Comparison of ENCODE assay signal across 15 cellular contexts in genomic region chr2:127636248-127637235, GRCh38. TPM values are rescaled to one million over a fixed set of nuclear protein-coding genes. Genes with fewer than 3 reads are reported as not detected.
DNase-seq lines count a peak whose midpoint lies in the region; TF ChIP-seq lines count a peak whose summit lies in the region.
"Had no signal": no experiment of that assay in that cellular context is flagged by ENCODE, and none has a peak within 500 bp of the region (broad histone marks: within the 10 kb centered on the region; RNA-seq: fewer than 3 reads in every experiment).

No MANE protein-coding gene starts in this region.

- H3K4me2 ChIP-seq in DOHH2 (ENCODE audit: low read length), result peak overlapping the region; percentile 49
- no peak overlapping the region for H3K4me2 ChIP-seq in hepatocyte

- H3K27ac Mint-ChIP-seq in CD8-positive, alpha-beta memory T cell, result peak overlapping the region in 1 of 8 donors; percentile 58
- H3K27ac Mint-ChIP-seq: stimulated activated naive CD8-positive, alpha-beta T cell treated with anti-CD3 and anti-CD28 coated beads, Interleukin-15, Interleukin-2, amounts not matched to agents 100 ng/mL and 50 ng/mL, for 24 hours had no signal

- H3K27me3 ChIP-seq in DOHH2 (ENCODE audit: control insufficient read depth, low read length), result no peaks in the 10 kb centered on the region
- no peaks in the 10 kb centered on the region for H3K27me3 ChIP-seq in hepatocyte
- H3K27me3 ChIP-seq in CD8-positive, alpha-beta memory T cell (ENCODE audit: insufficient read depth, low read length, poor library complexity, severe bottlenecking), result no peaks in the 10 kb centered on the region
- H3K27me3 ChIP-seq: pancreas had no signal

- no peak overlapping the region for H2AFZ ChIP-seq in hepatocyte

- POLR2A ChIA-PET in RWPE1 (lab: Yijun Ruan, JAX; ENCODE audit: low non-redundant PET), result no interaction called here
- POLR2A ChIA-PET in CD8-positive, alpha-beta memory T cell (lab: Charles Lee), result no interaction called here

- no peak overlapping the region for H3K4me3 Mint-ChIP-seq in CD8-positive, alpha-beta memory T cell
- H3K4me3 Mint-ChIP-seq: stimulated activated naive CD8-positive, alpha-beta T cell treated with anti-CD3 and anti-CD28 coated beads, Interleukin-15, Interleukin-2, amounts not matched to agents 100 ng/mL and 50 ng/mL, for 24 hours had no signal

- CTCF ChIA-PET in RWPE1 (lab: Yijun Ruan, JAX), result interaction anchor here (0.6 kb wide), 1 partner anchor 59 kb away, joined by 3 read pairs; no protein-coding TSS in a partner anchor
- CTCF ChIA-PET in CD8-positive, alpha-beta memory T cell (lab: Charles Lee), result interaction anchor here (1.3 kb wide), 1 partner anchor 45 kb away, joined by 3 read pairs; no protein-coding TSS in a partner anchor

- H3K4me3 ChIP-seq in DOHH2 (ENCODE audit: low read length) (0 out of 2 replicates have a peak overlapping the region, but pooled peaks have one; percentile 37), hepatocyte (no peak overlapping the region), skin epidermis (no peak overlapping the region)
- H3K4me3 ChIP-seq in CD8-positive, alpha-beta memory T cell (ENCODE audit: low read length), result no peak overlapping the region
- H3K4me3 ChIP-seq: pancreas had no signal

- H3K27ac ChIP-seq in DOHH2 (ENCODE audit: low read depth, low read length) (no peak overlapping the region), RWPE1 (peak overlapping the region; percentile 72), hepatocyte (no peak overlapping the region), skin epidermis (peak overlapping the region in 12 of 21 experiments; percentile 13 to 82 (median 66)), caudate nucleus (ENCODE audit: low read depth, low read length) (no peak overlapping the region)
- H3K27ac ChIP-seq in CD8-positive, alpha-beta memory T cell (ENCODE audit: low read depth, low read length), result no peak overlapping the region
- H3K27ac ChIP-seq: pancreas had no signal

- H3K9me3 ChIP-seq in DOHH2 (ENCODE audit: control insufficient read depth, insufficient read depth, low read length), result no peaks in the 10 kb centered on the region
- no peaks in the 10 kb centered on the region for H3K9me3 ChIP-seq in hepatocyte (ENCODE audit: low read depth)
- H3K9me3 ChIP-seq in CD8-positive, alpha-beta memory T cell (ENCODE audit: low read length), result no peaks in the 10 kb centered on the region
- H3K9me3 ChIP-seq: pancreas had no signal

- peaks cover 82% of the 10 kb centered on the region for H3K4me1 ChIP-seq in DOHH2 (ENCODE audit: control insufficient read depth, low read length)
- peaks cover 10% of the 10 kb centered on the region for H3K4me1 ChIP-seq in hepatocyte (ENCODE audit: insufficient read depth)
- peaks cover 76% of the 10 kb centered on the region for H3K4me1 ChIP-seq in CD8-positive, alpha-beta memory T cell (ENCODE audit: insufficient read depth, low read length)
- H3K4me1 ChIP-seq: pancreas had no signal

- H3K79me2 ChIP-seq in DOHH2 (ENCODE audit: control insufficient read depth, low read length) (no peaks in the 10 kb centered on the region), hepatocyte (no peaks in the 10 kb centered on the region)

- H3F3A ChIP-seq in DOHH2 (ENCODE audit: control insufficient read depth, insufficient read depth), result 0 out of 2 replicates have a peak, but pooled peaks cover 4% of the 10 kb centered on the region

- H3K9me2 ChIP-seq in DOHH2 (replicated peaks; ENCODE audit: control insufficient read depth, low read length) (no peaks in the 10 kb centered on the region), hepatocyte (replicated peaks; ENCODE audit: insufficient read depth) (no peaks in the 10 kb centered on the region)

- H3K36me3 ChIP-seq in DOHH2 (ENCODE audit: control insufficient read depth, low read length) (no peaks in the 10 kb centered on the region), hepatocyte (replicated peaks; ENCODE audit: insufficient read depth, low read depth) (no peaks in the 10 kb centered on the region)
- no peaks in the 10 kb centered on the region for H3K36me3 ChIP-seq in CD8-positive, alpha-beta memory T cell (ENCODE audit: insufficient read depth, low read length)
- H3K36me3 ChIP-seq: pancreas had no signal

- DNase-seq in RWPE1 (ENCODE audit: low spot score) (no peak), hepatocyte (ENCODE audit: low spot score) (peak; percentile 58), caudate nucleus (lab: John Stamatoyannopoulos, UW) (no peak), hepatic stellate cell (ENCODE audit: low spot score) (no peak)
- DNase-seq in CD8-positive, alpha-beta memory T cell, result no peak
- no peak for DNase-seq in stimulated activated naive CD4-positive, alpha-beta T cell (lab: John Stamatoyannopoulos, UW)
- DNase-seq: activated CD4-positive, CD25-positive, alpha-beta regulatory T cell; Calu3; NCI-H1105; NCI-H510A had no signal

- 85% methylated on average over 26 of the region's 33 CpGs for WGBS in hepatocyte (ENCODE audit: low lambda C conversion rate, missing lambda C conversion rate)

- peaks cover 0 to 1% (median 0%) of the 10 kb centered on the region in 3 donors for H3K36me3 Mint-ChIP-seq in CD8-positive, alpha-beta memory T cell

- no peaks in the 10 kb centered on the region for H3K9me3 Mint-ChIP-seq in CD8-positive, alpha-beta memory T cell
- H3K9me3 Mint-ChIP-seq: stimulated activated naive CD8-positive, alpha-beta T cell treated with anti-CD3 and anti-CD28 coated beads, Interleukin-15, Interleukin-2, amounts not matched to agents 100 ng/mL and 50 ng/mL, for 24 hours had no signal

- peaks cover 0 to 54% (median 11%) of the 10 kb centered on the region in 3 donors for H3K4me1 Mint-ChIP-seq in CD8-positive, alpha-beta memory T cell

- H3K27me3 Mint-ChIP-seq in CD8-positive, alpha-beta memory T cell, result no peaks in the 10 kb centered on the region
- H3K27me3 Mint-ChIP-seq: stimulated activated naive CD8-positive, alpha-beta T cell treated with anti-CD3 and anti-CD28 coated beads, Interleukin-15, Interleukin-2, amounts not matched to agents 100 ng/mL and 50 ng/mL, for 24 hours had no signal

- H4K20me1 ChIP-seq in DOHH2 (ENCODE audit: control insufficient read depth, insufficient read depth, low read depth, low read length) (no peaks in the 10 kb centered on the region), hepatocyte (ENCODE audit: insufficient read depth, poor library complexity, severe bottlenecking) (no peaks in the 10 kb centered on the region)

- TF ChIP-seq CTCF in DOHH2 (IDR thresholded peaks at IDR 0.05; ENCODE audit: low read depth, low read length, poor library complexity, severe bottlenecking), result no peak
- TF ChIP-seq CTCF in RWPE1 (conservative IDR thresholded peaks at IDR 0.05; ENCODE audit: low read depth), result no peak
- TF ChIP-seq CTCF in hepatocyte (IDR thresholded peaks at IDR 0.05; ENCODE audit: poor library complexity), result no peak

RNA-seq across cellular contexts. Expression of gene GPR17, which starts 9.4 kb away (rescaled TPM):
- total RNA-seq in hepatocyte, result not detected in 2 replicates
- 0.39 TPM in 1 of 2 replicates, not detected in the other for polyA plus RNA-seq in hepatocyte
- not detected for total RNA-seq in CD8-positive, alpha-beta memory T cell
- not detected for polyA plus RNA-seq in CD8-positive, alpha-beta memory T cell
- total RNA-seq: Calu3, pancreas, SK-MEL-5 had no signal

RNA-seq across cellular contexts. Expression of gene LIMS2, which starts 38.8 kb away (rescaled TPM):
- total RNA-seq in hepatocyte, result 3.9 and 4.0 TPM in 2 replicates
- polyA plus RNA-seq in hepatocyte, result 8.3 and 14.9 TPM in 2 replicates
- 1 to 10 TPM; 5.9 to 6.1 TPM for total RNA-seq in CD8-positive, alpha-beta memory T cell
- 3.1 TPM for polyA plus RNA-seq in CD8-positive, alpha-beta memory T cell

Comparison
In these comparisons a context has a peak if more than half of its experiments do, and no peak if none do; other contexts are left out.
1. H3K27ac ChIP-seq: peak in RWPE1 (single experiment) and skin epidermis (12 of 21); none in DOHH2 (single experiment), hepatocyte (single experiment), CD8-positive, alpha-beta memory T cell (single experiment) and caudate nucleus (single experiment).